In the genomic region with DNA sequence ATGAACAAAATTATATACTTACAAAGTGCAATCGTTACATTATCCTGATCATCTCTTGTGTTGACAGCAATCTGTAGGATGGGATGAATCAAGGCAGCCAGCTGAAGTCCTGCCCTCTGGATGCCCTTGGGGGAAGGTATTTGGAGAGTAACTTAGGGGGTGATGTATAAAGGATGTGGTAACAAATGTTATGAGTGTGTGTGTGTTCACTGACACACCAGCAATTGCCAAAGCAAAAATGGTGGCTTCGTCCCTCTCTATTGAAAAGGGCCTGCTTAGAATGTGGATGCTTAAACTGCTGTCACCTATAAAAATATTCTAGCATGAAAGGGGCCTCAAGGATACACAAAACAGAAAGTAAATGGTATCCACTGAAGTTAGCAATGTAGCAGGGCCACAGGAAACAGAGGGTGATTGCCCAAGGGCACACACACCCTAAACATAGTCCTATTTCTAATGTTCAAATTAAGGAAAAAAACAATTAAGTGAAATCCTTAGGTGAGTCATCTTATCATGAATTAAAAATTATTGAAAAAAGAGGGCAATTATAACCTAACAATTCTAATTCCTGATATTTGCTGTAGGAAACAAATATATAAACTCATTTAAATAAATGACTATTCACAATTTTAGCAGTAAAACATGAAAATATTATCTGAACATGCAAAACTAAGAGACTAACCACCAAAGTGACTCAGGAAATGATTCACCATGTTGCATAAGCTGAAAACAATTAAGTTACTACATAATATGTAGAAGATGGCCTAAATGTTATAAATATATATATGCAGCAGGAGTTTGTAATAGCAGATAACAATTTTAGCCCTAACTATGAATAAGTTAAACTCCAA, we compare ENCODE assay signal across 10 cellular contexts. TPM values are rescaled to one million over a fixed set of nuclear protein-coding genes. Genes with fewer than 3 reads are reported as not detected.
DNase-seq lines count a peak whose midpoint lies in the region; ATAC-seq lines count a peak whose summit lies in the region.
"Had no signal": no experiment of that assay in that cellular context is flagged by ENCODE, and none has a peak within 500 bp of the region (broad histone marks: within the 10 kb centered on the region; RNA-seq: fewer than 3 reads in every experiment).

No MANE protein-coding gene starts in this region.

- no peak for DNase-seq in activated T-cell treated with anti-CD3 and anti-CD28 coated beads, Interleukin-2, amount 50 U/mL, for 4 hours
- DNase-seq in activated T-cell treated with anti-CD3 and anti-CD28 coated beads for 4 hours (no peak), SKM-1 treated with dmso at 0.1 percent for 144 hours (lab: John Stamatoyannopoulos, UW; ENCODE audit: unreplicated experiment) (peak; percentile 75), GOT3 (lab: John Stamatoyannopoulos, UW) (no peak)
- peak in 1 of 2 donors; percentile 26 for DNase-seq in stimulated activated naive CD8-positive, alpha-beta T cell treated with anti-CD3 and anti-CD28 coated beads, Interleukin-15, amount 100 ng/mL, for 72 hours
- DNase-seq in naive thymus-derived CD8-positive, alpha-beta T cell = no peak
- DNase-seq: mucosa of descending colon, NCI-H2081 had no signal

- no peaks in the 10 kb centered on the region for H3K36me3 Mint-ChIP-seq in activated T-cell treated with anti-CD3 and anti-CD28 coated beads, Interleukin-2, amount 50 U/mL, for 4 hours (ENCODE audit: insufficient read depth)
- no peaks in the 10 kb centered on the region for H3K36me3 Mint-ChIP-seq in naive thymus-derived CD8-positive, alpha-beta T cell

- H3K4me3 Mint-ChIP-seq in activated T-cell treated with anti-CD3 and anti-CD28 coated beads, Interleukin-2, amount 50 U/mL, for 4 hours = peak overlapping the region; percentile 4
- peak overlapping the region; percentile 27 to 48 for H3K4me3 Mint-ChIP-seq in stimulated activated naive CD8-positive, alpha-beta T cell treated with anti-CD3 and anti-CD28 coated beads, Interleukin-15, amount 100 ng/mL, for 72 hours
- H3K4me3 Mint-ChIP-seq in naive thymus-derived CD8-positive, alpha-beta T cell = no peak overlapping the region

- H3K9me3 Mint-ChIP-seq in activated T-cell treated with anti-CD3 and anti-CD28 coated beads, Interleukin-2, amount 50 U/mL, for 4 hours = no peaks in the 10 kb centered on the region
- no peaks in the 10 kb centered on the region for H3K9me3 Mint-ChIP-seq in stimulated activated naive CD8-positive, alpha-beta T cell treated with anti-CD3 and anti-CD28 coated beads, Interleukin-15, amount 100 ng/mL, for 72 hours
- H3K9me3 Mint-ChIP-seq in naive thymus-derived CD8-positive, alpha-beta T cell = no peaks in the 10 kb centered on the region

- no peaks in the 10 kb centered on the region for H3K27me3 Mint-ChIP-seq in activated T-cell treated with anti-CD3 and anti-CD28 coated beads, Interleukin-2, amount 50 U/mL, for 4 hours (ENCODE audit: low read depth)
- no peaks in the 10 kb centered on the region for H3K27me3 Mint-ChIP-seq in stimulated activated naive CD8-positive, alpha-beta T cell treated with anti-CD3 and anti-CD28 coated beads, Interleukin-15, amount 100 ng/mL, for 72 hours
- H3K27me3 Mint-ChIP-seq in naive thymus-derived CD8-positive, alpha-beta T cell = peaks cover 0 to 6% (median 3%) of the 10 kb centered on the region in 5 donors

- H3K4me1 Mint-ChIP-seq in activated T-cell treated with anti-CD3 and anti-CD28 coated beads, Interleukin-2, amount 50 U/mL, for 4 hours (ENCODE audit: low read depth) = peaks cover 49% of the 10 kb centered on the region
- H3K4me1 Mint-ChIP-seq in stimulated activated naive CD8-positive, alpha-beta T cell treated with anti-CD3 and anti-CD28 coated beads, Interleukin-15, amount 100 ng/mL, for 72 hours = peaks cover 45% of the 10 kb centered on the region
- H3K4me1 Mint-ChIP-seq in naive thymus-derived CD8-positive, alpha-beta T cell = peaks cover 0 to 40% (median 1%) of the 10 kb centered on the region in 4 donors

- peak overlapping the region; percentile 89 to 90 for H3K27ac Mint-ChIP-seq in stimulated activated naive CD8-positive, alpha-beta T cell treated with anti-CD3 and anti-CD28 coated beads, Interleukin-15, amount 100 ng/mL, for 72 hours
- H3K27ac Mint-ChIP-seq in naive thymus-derived CD8-positive, alpha-beta T cell = peak overlapping the region in 2 of 10 donors; percentile 1 to 5

- peak; percentile 43 to 55 for ATAC-seq in activated T-cell treated with anti-CD3 and anti-CD28 coated beads, Interleukin-2, amount 50 U/mL, for 4 hours
- ATAC-seq in esophagus mucosa (peak; percentile 79), GM18909 (IDR thresholded peaks at IDR 0.05; ENCODE audit: poor library complexity, unreplicated experiment) (no peak)
- ATAC-seq in stimulated activated naive CD8-positive, alpha-beta T cell treated with anti-CD3 and anti-CD28 coated beads, Interleukin-15, amount 100 ng/mL, for 72 hours = peak; percentile 93
- ATAC-seq in naive thymus-derived CD8-positive, alpha-beta T cell = no peak
- ATAC-seq: mucosa of descending colon had no signal

- POLR2A ChIA-PET in naive thymus-derived CD8-positive, alpha-beta T cell (lab: Charles Lee) = no interaction called here

RNA-seq across cellular contexts. Expression of a gene that starts 15.2 kb away (rescaled TPM):
- 10 to 100 TPM; 24.7 to 58.8 (median 36.4) TPM for total RNA-seq in activated T-cell treated with anti-CD3 and anti-CD28 coated beads, Interleukin-2, amount 50 U/mL, for 4 hours
- total RNA-seq in esophagus mucosa = 0.52 TPM
- under 1 TPM; 0.86 to 0.93 TPM for total RNA-seq in naive thymus-derived CD8-positive, alpha-beta T cell
- polyA plus RNA-seq in naive thymus-derived CD8-positive, alpha-beta T cell = under 1 TPM in 1 of 3 donors, not detected in 2; 0.60 TPM

Comparison
In these comparisons a context has a peak if more than half of its experiments do, and no peak if none do; other contexts are left out.
1. ATAC-seq: peak in activated T-cell treated with anti-CD3 and anti-CD28 coated beads, Interleukin-2, amount 50 U/mL, for 4 hours (2 of 2), esophagus mucosa (single experiment) and stimulated activated naive CD8-positive, alpha-beta T cell treated with anti-CD3 and anti-CD28 coated beads, Interleukin-15, amount 100 ng/mL, for 72 hours (single experiment); none in naive thymus-derived CD8-positive, alpha-beta T cell (0 of 2) and GM18909 (single experiment).
2. H3K4me3 Mint-ChIP-seq: peak in activated T-cell treated with anti-CD3 and anti-CD28 coated beads, Interleukin-2, amount 50 U/mL, for 4 hours (single experiment) and stimulated activated naive CD8-positive, alpha-beta T cell treated with anti-CD3 and anti-CD28 coated beads, Interleukin-15, amount 100 ng/mL, for 72 hours (2 of 2); none in naive thymus-derived CD8-positive, alpha-beta T cell (0 of 10).
3. RNA of a gene that starts 15.2 kb away (total RNA-seq): 24.7 to 58.8 TPM in activated T-cell treated with anti-CD3 and anti-CD28 coated beads, Interleukin-2, amount 50 U/mL, for 4 hours; 0.86 to 0.93 TPM in naive thymus-derived CD8-positive, alpha-beta T cell and 0.52 TPM in esophagus mucosa (single experiment); every median in the first group is over 10 times any median in the second.